13 cellular contexts compared by ENCODE assay signal in genomic region chr11:33448461-33449130, GRCh38.
"Had no signal": no experiment of that assay in that cellular context is flagged by ENCODE, and none has a peak within 500 bp of the region (broad histone marks: within the 10 kb centered on the region; RNA-seq: fewer than 3 reads in every experiment).

No MANE protein-coding gene starts in this region.

- DNase-seq: activated CD4-positive, alpha-beta T cell treated with anti-CD3 and anti-CD28 coated beads for 1 hour; activated CD4-positive, alpha-beta T cell treated with anti-CD3 and anti-CD28 coated beads, Interleukin-2, amount 50 U/mL, for 48 hours; activated CD8-positive, alpha-beta memory T cell treated with anti-CD3 and anti-CD28 coated beads, Interleukin-2, amount 10 ng/mL, durations not matched to agents 7 days and 5 days; activated T-cell treated with anti-CD3 and anti-CD28 coated beads, Interleukin-2, amount 50 U/mL, for 1 hour; adrenal gland; effector memory CD4-positive, alpha-beta T cell; islet precursor cell; naive thymus-derived CD8-positive, alpha-beta T cell; T-cell; T1000 had no signal

- H3K4me3 ChIP-seq: adrenal gland, hepatocyte, thoracic aorta had no signal

- ATAC-seq: activated CD8-positive, alpha-beta memory T cell treated with anti-CD3 and anti-CD28 coated beads, Interleukin-2, amount 10 ng/mL, durations not matched to agents 7 days and 5 days; naive thymus-derived CD8-positive, alpha-beta T cell; stimulated activated effector memory CD8-positive, alpha-beta T cell treated with anti-CD3 and anti-CD28 coated beads, Interleukin-12 subunit alpha, Interleukin-12 subunit beta, amount 100 ng/mL, for 72 hours; T-cell had no signal

- H3K27ac ChIP-seq: adrenal gland, hepatocyte, thoracic aorta had no signal

- H3K4me1 ChIP-seq: adrenal gland had no signal

- H3K36me3 ChIP-seq: adrenal gland, thoracic aorta had no signal

- H3K27me3 ChIP-seq: adrenal gland, hepatocyte had no signal

- H3K9me3 ChIP-seq: adrenal gland, thoracic aorta had no signal
